1 cellular context compared by ENCODE assay signal in genomic region chr1:70043806-70044205, GRCh38.
TF ChIP-seq lines count a peak whose summit lies in the region.

No MANE protein-coding gene starts in this region.

TF ChIP-seq in WTC11, 78 proteins besides CTCF, POLR2A, EP300 and RAD21 (continued from another document):
- no peak for TF ChIP-seq TP53 (CRISPR knock-in tag; IDR thresholded peaks at IDR 0.05)
